10 cellular contexts compared by ENCODE assay signal in genomic region chr4:40395908-40396806, GRCh38.
DNase-seq lines count a peak whose midpoint lies in the region; FAIRE-seq and TF ChIP-seq lines count a peak whose summit lies in the region.
"Had no signal": no experiment of that assay in that cellular context is flagged by ENCODE, and none has a peak within 500 bp of the region (broad histone marks: within the 10 kb centered on the region; RNA-seq: fewer than 3 reads in every experiment).

No MANE protein-coding gene starts in this region.

- H3K4me3 Mint-ChIP-seq in CD4-positive, alpha-beta memory T cell, result no peak overlapping the region
- H3K4me3 Mint-ChIP-seq: activated T-helper 1 cell treated with anti-CD3 and anti-CD28 coated beads, Interleukin-12 subunit alpha, Interleukin-12 subunit beta, Interleukin-2, Interleukin-4 antibody, amounts not matched to agents 30 ng/mL and 10 ng/mL and 1 ng/mL, durations not matched to agents 14 hours and 24 hours and 36 hours had no signal

- H3K27ac ChIP-seq in parathyroid adenoma, result peak overlapping the region; percentile 93
- H3K27ac ChIP-seq in CD4-positive, alpha-beta memory T cell (ENCODE audit: low read depth, low read length), result no peak overlapping the region

- CTCF ChIA-PET in CD4-positive, alpha-beta memory T cell (lab: Charles Lee; ENCODE audit: partially characterized antibody), result no interaction called here

- H3K4me3 ChIP-seq in parathyroid adenoma (ENCODE audit: low read depth, low read length), result no peak overlapping the region
- H3K4me3 ChIP-seq in CD4-positive, alpha-beta memory T cell (ENCODE audit: low read length in 2 of 2), result no peak overlapping the region

- no peaks in the 10 kb centered on the region for H3K4me1 Mint-ChIP-seq in CD4-positive, alpha-beta memory T cell

- H3K27ac Mint-ChIP-seq in CD4-positive, alpha-beta memory T cell, result no peak overlapping the region
- H3K27ac Mint-ChIP-seq: activated T-helper 1 cell treated with anti-CD3 and anti-CD28 coated beads, Interleukin-12 subunit alpha, Interleukin-12 subunit beta, Interleukin-2, Interleukin-4 antibody, amounts not matched to agents 30 ng/mL and 10 ng/mL and 1 ng/mL, durations not matched to agents 14 hours and 24 hours and 36 hours had no signal

- H3K4me2 ChIP-seq in parathyroid adenoma (ENCODE audit: low read length), result peak overlapping the region; percentile 35

- TF ChIP-seq CTCF in parathyroid adenoma (IDR thresholded peaks at IDR 0.05), result no peak

- POLR2A ChIA-PET in CD4-positive, alpha-beta memory T cell (lab: Charles Lee; ENCODE audit: partially characterized antibody), result no interaction called here

- no peaks in the 10 kb centered on the region for H3K36me3 ChIP-seq in parathyroid adenoma (ENCODE audit: control insufficient read depth, insufficient read depth, low read length)
- no peaks in the 10 kb centered on the region for H3K36me3 ChIP-seq in CD4-positive, alpha-beta memory T cell (ENCODE audit: insufficient read depth, low read length)

- H2AFZ ChIP-seq in parathyroid adenoma, result peak overlapping the region; percentile 64

- H3K27me3 ChIP-seq in parathyroid adenoma (ENCODE audit: control insufficient read depth, insufficient read depth, low read length), result no peaks in the 10 kb centered on the region
- H3K27me3 ChIP-seq in CD4-positive, alpha-beta memory T cell (ENCODE audit: insufficient read depth, low read length), result no peaks in the 10 kb centered on the region

- DNase-seq in GM18507 (ENCODE audit: extremely low spot score, insufficient read length, low read depth), result no peak
- peak; percentile 77 for DNase-seq in NCI-H345 (lab: John Stamatoyannopoulos, UW)
- peak; percentile 50 for DNase-seq in fibroblast of peridontal ligament (ENCODE audit: extremely low read depth)
- no peak for DNase-seq in stimulated activated CD4-positive, alpha-beta T cell treated with anti-CD3 and anti-CD28 coated beads, Interleukin-2, amount 100 ng/mL, for 48 hours
- no peak for DNase-seq in GM19240 (ENCODE audit: insufficient read length, low spot score)
- no peak for DNase-seq in nucleus accumbens (lab: John Stamatoyannopoulos, UW)
- DNase-seq in CD4-positive, alpha-beta memory T cell, result no peak
- DNase-seq: NCI-H524 had no signal

- intact Hi-C loops in CD4-positive, alpha-beta memory T cell (cut with micrococcal nuclease), result no loop called here

- no peaks in the 10 kb centered on the region for H3K27me3 Mint-ChIP-seq in CD4-positive, alpha-beta memory T cell

- no peaks in the 10 kb centered on the region for H3K79me2 ChIP-seq in parathyroid adenoma

- FAIRE-seq in GM18507 (lab: Jason Lieb, UNC), result peak; percentile 46

- no peak overlapping the region for H3K9ac ChIP-seq in parathyroid adenoma

- no peaks in the 10 kb centered on the region for H3K9me3 ChIP-seq in parathyroid adenoma (ENCODE audit: control insufficient read depth, low read length)
- no peaks in the 10 kb centered on the region for H3K9me3 ChIP-seq in CD4-positive, alpha-beta memory T cell (ENCODE audit: control insufficient read depth in 1 of 2, low read length in 2 of 2)

- no peaks in the 10 kb centered on the region for H3K36me3 Mint-ChIP-seq in CD4-positive, alpha-beta memory T cell

- peaks cover 2% of the 10 kb centered on the region for H3K4me1 ChIP-seq in parathyroid adenoma
- no peaks in the 10 kb centered on the region for H3K4me1 ChIP-seq in CD4-positive, alpha-beta memory T cell (ENCODE audit: insufficient read depth, low read length)

- no peaks in the 10 kb centered on the region for H3K9me3 Mint-ChIP-seq in CD4-positive, alpha-beta memory T cell
- H3K9me3 Mint-ChIP-seq: activated T-helper 1 cell treated with anti-CD3 and anti-CD28 coated beads, Interleukin-12 subunit alpha, Interleukin-12 subunit beta, Interleukin-2, Interleukin-4 antibody, amounts not matched to agents 30 ng/mL and 10 ng/mL and 1 ng/mL, durations not matched to agents 14 hours and 24 hours and 36 hours had no signal

Comparison
In these comparisons a context has a peak if more than half of its experiments do, and no peak if none do; other contexts are left out.
1. DNase-seq: peak in NCI-H345 (single experiment) and fibroblast of peridontal ligament (single experiment); none in GM18507 (single experiment), stimulated activated CD4-positive, alpha-beta T cell treated with anti-CD3 and anti-CD28 coated beads, Interleukin-2, amount 100 ng/mL, for 48 hours (0 of 2), GM19240 (single experiment), nucleus accumbens (0 of 56) and CD4-positive, alpha-beta memory T cell (0 of 5).